ENCODE assay signal across 8 cellular contexts in the genomic region with DNA sequence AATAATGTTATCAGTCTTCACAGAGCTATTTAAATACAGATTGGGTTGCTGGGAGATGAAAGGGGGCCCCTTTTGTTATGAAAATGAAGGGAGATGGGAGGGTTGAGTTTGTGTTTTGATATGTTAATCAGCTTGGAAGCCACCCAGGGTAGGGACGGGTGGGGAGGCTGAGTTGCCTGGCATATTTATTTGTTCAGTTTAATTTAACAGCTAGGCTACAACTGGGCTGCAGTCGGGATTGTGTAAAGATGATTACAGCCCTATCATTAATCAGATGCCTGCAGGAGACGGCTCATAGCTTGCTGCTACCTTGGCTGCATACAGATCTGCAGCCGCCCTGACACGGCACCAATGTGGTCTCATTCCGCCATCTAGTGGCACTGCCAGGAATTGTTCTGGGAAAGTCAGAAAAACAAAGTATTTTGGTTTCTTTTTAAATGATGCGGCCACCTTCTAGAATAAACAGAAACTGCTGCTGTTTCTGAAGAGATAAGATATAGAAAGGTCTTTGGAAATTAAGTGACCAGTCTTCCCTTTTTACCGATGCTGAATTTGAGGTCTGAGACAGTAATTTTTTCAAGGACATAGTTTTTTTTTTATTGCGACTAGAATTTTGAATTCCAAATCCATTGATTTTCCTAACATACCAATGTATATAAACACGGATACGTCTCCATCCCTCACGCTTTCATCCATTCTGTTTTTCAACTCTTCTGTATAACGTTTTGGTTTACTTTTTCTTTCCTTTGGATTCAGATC.
DNase-seq lines count a peak whose midpoint lies in the region; ATAC-seq and TF ChIP-seq lines count a peak whose summit lies in the region.

No MANE protein-coding gene starts in this region.

- H3K36me3 Mint-ChIP-seq in activated naive CD4-positive, alpha-beta T cell treated with anti-CD3 and anti-CD28 coated beads, Interleukin-2, amount 50 U/mL, for 72 hours, result peaks cover 0 to 9% of the 10 kb centered on the region in 2 donors

- no peaks in the 10 kb centered on the region for H3K79me2 ChIP-seq in parathyroid adenoma

- TF ChIP-seq POLR2A in transverse colon (IDR thresholded peaks at IDR 0.05), result no peak

- H3K36me3 ChIP-seq in SJCRH30, result no peaks in the 10 kb centered on the region
- H3K36me3 ChIP-seq in parathyroid adenoma (ENCODE audit: control insufficient read depth, insufficient read depth, low read length), result no peaks in the 10 kb centered on the region
- H3K36me3 ChIP-seq in transverse colon, result no peaks in the 10 kb centered on the region

- intact Hi-C loops in Right ventricle myocardium superior (cut with DNase I), result no loop called here
- intact Hi-C loops in transverse colon (cut with DNase I; ENCODE audit: low total_unique reads), result no loop called here

- no peak for TF ChIP-seq EP300 in transverse colon (IDR thresholded peaks at IDR 0.05; ENCODE audit: low read depth)

- WGBS in transverse colon (ENCODE audit: low coverage in 1 of 2), 2 donors, result 3 to 5% methylated on average over 11 to 13 of the region's 13 CpGs

- H3K9ac ChIP-seq in parathyroid adenoma, result no peak overlapping the region

- H3K9me3 ChIP-seq in SJCRH30 (replicated peaks) (no peaks in the 10 kb centered on the region), parathyroid adenoma (ENCODE audit: control insufficient read depth, low read length) (no peaks in the 10 kb centered on the region), transverse colon (no peaks in the 10 kb centered on the region)

- no peak overlapping the region for H2AFZ ChIP-seq in parathyroid adenoma

- in situ Hi-C loops in transverse colon (cut with MboI; ENCODE audit: low pct_ligation_motif_present in 1 of 4, low pct_unique_long_range_greater_than_20kb in 1 of 4, low sequenced_read_pairs in 3 of 4), result no loop called here

- TF ChIP-seq CTCF in parathyroid adenoma (IDR thresholded peaks at IDR 0.05) (peak; percentile 96), transverse colon (IDR thresholded peaks at IDR 0.05) (peak; percentile 71 to 94 (median 88))

- H3K4me1 ChIP-seq in SJCRH30, result no peaks in the 10 kb centered on the region
- no peaks in the 10 kb centered on the region for H3K4me1 ChIP-seq in parathyroid adenoma
- peaks cover 0 to 4% (median 0%) of the 10 kb centered on the region in 4 donors for H3K4me1 ChIP-seq in transverse colon

- DNase-seq in COLO668 (lab: John Stamatoyannopoulos, UW; ENCODE audit: unreplicated experiment) (peak; percentile 21), HK-2 (ENCODE audit: unreplicated experiment) (peak; percentile 55), SJCRH30 (peak; percentile 46 to 68), Right ventricle myocardium superior (peak; percentile 64), transverse colon (peak; percentile 59)
- peak in 1 of 2 donors; percentile 77 for DNase-seq in activated naive CD4-positive, alpha-beta T cell treated with anti-CD3 and anti-CD28 coated beads, Interleukin-2, amount 50 U/mL, for 72 hours (ENCODE audit: low spot score in 2 of 2)

- H3K27ac Mint-ChIP-seq in activated naive CD4-positive, alpha-beta T cell treated with anti-CD3 and anti-CD28 coated beads, Interleukin-2, amount 50 U/mL, for 72 hours, result no peak overlapping the region

- H3K9me3 Mint-ChIP-seq in activated naive CD4-positive, alpha-beta T cell treated with anti-CD3 and anti-CD28 coated beads, Interleukin-2, amount 50 U/mL, for 72 hours, result peaks cover 0 to 6% of the 10 kb centered on the region in 2 donors

- H3K27ac ChIP-seq in SJCRH30 (no peak overlapping the region), parathyroid adenoma (no peak overlapping the region), transverse colon (no peak overlapping the region)

- H3K4me2 ChIP-seq in parathyroid adenoma (ENCODE audit: low read length), result peak overlapping the region; percentile 18

- H3K4me3 ChIP-seq in SJCRH30 (no peak overlapping the region), parathyroid adenoma (ENCODE audit: low read depth, low read length) (no peak overlapping the region), transverse colon (peak overlapping the region in 2 of 4 donors; percentile 6 to 12)

- peak; percentile 31 to 69 for ATAC-seq in activated naive CD4-positive, alpha-beta T cell treated with anti-CD3 and anti-CD28 coated beads, Interleukin-2, amount 50 U/mL, for 72 hours
- ATAC-seq in Right ventricle myocardium superior (ENCODE audit: poor library complexity), result peak; percentile 72
- no peak for ATAC-seq in GM21723 (IDR thresholded peaks at IDR 0.05; ENCODE audit: unreplicated experiment)

- H3K27me3 ChIP-seq in SJCRH30, result peaks cover 12% of the 10 kb centered on the region
- no peaks in the 10 kb centered on the region for H3K27me3 ChIP-seq in parathyroid adenoma (ENCODE audit: control insufficient read depth, insufficient read depth, low read length)
- peaks cover 12% of the 10 kb centered on the region for H3K27me3 ChIP-seq in transverse colon
